In the genomic region with DNA sequence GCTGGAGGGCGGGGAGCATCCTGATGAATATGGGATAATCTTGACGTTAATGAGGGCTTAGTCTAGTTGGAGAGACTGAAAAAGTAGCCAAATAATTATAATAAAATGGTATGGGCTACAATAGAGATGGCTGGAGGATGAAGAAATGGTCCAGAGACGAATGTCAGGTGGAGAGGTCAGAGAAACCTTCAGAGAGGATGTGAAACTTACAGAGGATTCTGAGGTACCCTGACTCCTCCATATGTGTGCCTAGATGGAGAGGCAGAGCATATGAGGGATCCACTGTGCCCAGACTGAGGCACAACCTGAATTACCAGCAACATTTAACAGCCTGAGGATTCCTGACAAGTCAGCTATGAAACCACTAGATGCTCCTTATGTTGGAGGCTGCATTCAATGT, we compare ENCODE assay signal across 24 cellular contexts.
"Had no signal": no experiment of that assay in that cellular context is flagged by ENCODE, and none has a peak within 500 bp of the region (broad histone marks: within the 10 kb centered on the region; RNA-seq: fewer than 3 reads in every experiment).

No MANE protein-coding gene starts in this region.

- H3K4me3 ChIP-seq: gastroesophageal sphincter, testis, transverse colon had no signal

- H3K9me3 ChIP-seq: gastroesophageal sphincter, testis, transverse colon had no signal

- H3K27me3 ChIP-seq: brain microvascular endothelial cell, gastroesophageal sphincter, testis, transverse colon had no signal

- H3K27ac ChIP-seq: brain microvascular endothelial cell, gastroesophageal sphincter, testis, transverse colon, WERI-Rb-1 had no signal

- DNase-seq: activated CD4-positive, alpha-beta memory T cell treated with anti-CD3 and anti-CD28 coated beads for 36 hours; activated CD4-positive, alpha-beta T cell treated with anti-CD3 and anti-CD28 coated beads for 48 hours; activated CD8-positive, alpha-beta memory T cell treated with anti-CD3 and anti-CD28 coated beads, Interleukin-2, amount 50 U/mL, for 48 hours; activated gamma-delta T cell; activated naive CD4-positive, alpha-beta T cell treated with anti-CD3 and anti-CD28 coated beads, Interleukin-2, amount 10 ng/mL, durations not matched to agents 7 days and 5 days; activated naive CD8-positive, alpha-beta T cell treated with anti-CD3 and anti-CD28 coated beads, Interleukin-2, amount 10 ng/mL, durations not matched to agents 7 days and 5 days; activated T-cell treated with anti-CD3 and anti-CD28 coated beads, Interleukin-2, amount 50 U/mL, for 24 hours; brain microvascular endothelial cell; cortex of kidney; effector memory CD8-positive, alpha-beta T cell; erythroblast; hippocampal formation; left cardiac atrium; naive B cell; stimulated activated CD4-positive, alpha-beta T cell treated with anti-CD3 and anti-CD28 coated beads, Interleukin-15, amount 100 ng/mL, for 24 hours; stimulated activated naive CD4-positive, alpha-beta T cell treated with Interleukin-2 at 50 U/mL for 16 hours; T-helper 17 cell; T1000; transverse colon; WERI-Rb-1 had no signal

- H3K4me1 ChIP-seq: transverse colon had no signal

- H3K9me3 Mint-ChIP-seq: activated CD4-positive, alpha-beta memory T cell treated with anti-CD3 and anti-CD28 coated beads for 36 hours; activated naive CD4-positive, alpha-beta T cell treated with anti-CD3 and anti-CD28 coated beads, Interleukin-2, amount 10 ng/mL, durations not matched to agents 7 days and 5 days; activated naive CD8-positive, alpha-beta T cell treated with anti-CD3 and anti-CD28 coated beads, Interleukin-2, amount 10 ng/mL, durations not matched to agents 7 days and 5 days; activated T-cell treated with anti-CD3 and anti-CD28 coated beads, Interleukin-2, amount 50 U/mL, for 24 hours had no signal

- H3K27ac Mint-ChIP-seq: activated CD4-positive, alpha-beta memory T cell treated with anti-CD3 and anti-CD28 coated beads for 36 hours; activated naive CD4-positive, alpha-beta T cell treated with anti-CD3 and anti-CD28 coated beads, Interleukin-2, amount 10 ng/mL, durations not matched to agents 7 days and 5 days; activated naive CD8-positive, alpha-beta T cell treated with anti-CD3 and anti-CD28 coated beads, Interleukin-2, amount 10 ng/mL, durations not matched to agents 7 days and 5 days; activated T-cell treated with anti-CD3 and anti-CD28 coated beads, Interleukin-2, amount 50 U/mL, for 24 hours; effector memory CD8-positive, alpha-beta T cell; naive B cell; T-helper 17 cell had no signal

- H3K4me3 Mint-ChIP-seq: activated CD4-positive, alpha-beta memory T cell treated with anti-CD3 and anti-CD28 coated beads for 36 hours; activated naive CD4-positive, alpha-beta T cell treated with anti-CD3 and anti-CD28 coated beads, Interleukin-2, amount 10 ng/mL, durations not matched to agents 7 days and 5 days; activated naive CD8-positive, alpha-beta T cell treated with anti-CD3 and anti-CD28 coated beads, Interleukin-2, amount 10 ng/mL, durations not matched to agents 7 days and 5 days; activated T-cell treated with anti-CD3 and anti-CD28 coated beads, Interleukin-2, amount 50 U/mL, for 24 hours; effector memory CD8-positive, alpha-beta T cell; naive B cell; T-helper 17 cell had no signal

- H3K4me1 Mint-ChIP-seq: activated naive CD4-positive, alpha-beta T cell treated with anti-CD3 and anti-CD28 coated beads, Interleukin-2, amount 10 ng/mL, durations not matched to agents 7 days and 5 days; activated naive CD8-positive, alpha-beta T cell treated with anti-CD3 and anti-CD28 coated beads, Interleukin-2, amount 10 ng/mL, durations not matched to agents 7 days and 5 days; naive B cell; T-helper 17 cell had no signal

- H3K36me3 ChIP-seq: brain microvascular endothelial cell, gastroesophageal sphincter, transverse colon, WERI-Rb-1 had no signal

- ATAC-seq: activated CD4-positive, CD25-positive, alpha-beta regulatory T cell treated with anti-CD3 and anti-CD28 coated beads, Interleukin-2, amount 50 U/mL, for 24 hours; effector memory CD8-positive, alpha-beta T cell; gastroesophageal sphincter; left cardiac atrium; left ventricle myocardium superior; T-helper 17 cell had no signal

- H3K27me3 Mint-ChIP-seq: activated naive CD4-positive, alpha-beta T cell treated with anti-CD3 and anti-CD28 coated beads, Interleukin-2, amount 10 ng/mL, durations not matched to agents 7 days and 5 days; activated naive CD8-positive, alpha-beta T cell treated with anti-CD3 and anti-CD28 coated beads, Interleukin-2, amount 10 ng/mL, durations not matched to agents 7 days and 5 days had no signal

- H3K36me3 Mint-ChIP-seq: activated CD4-positive, alpha-beta memory T cell treated with anti-CD3 and anti-CD28 coated beads for 36 hours; activated naive CD4-positive, alpha-beta T cell treated with anti-CD3 and anti-CD28 coated beads, Interleukin-2, amount 10 ng/mL, durations not matched to agents 7 days and 5 days; activated naive CD8-positive, alpha-beta T cell treated with anti-CD3 and anti-CD28 coated beads, Interleukin-2, amount 10 ng/mL, durations not matched to agents 7 days and 5 days; naive B cell had no signal
